ENCODE assay signal across 20 cellular contexts in the genomic region with DNA sequence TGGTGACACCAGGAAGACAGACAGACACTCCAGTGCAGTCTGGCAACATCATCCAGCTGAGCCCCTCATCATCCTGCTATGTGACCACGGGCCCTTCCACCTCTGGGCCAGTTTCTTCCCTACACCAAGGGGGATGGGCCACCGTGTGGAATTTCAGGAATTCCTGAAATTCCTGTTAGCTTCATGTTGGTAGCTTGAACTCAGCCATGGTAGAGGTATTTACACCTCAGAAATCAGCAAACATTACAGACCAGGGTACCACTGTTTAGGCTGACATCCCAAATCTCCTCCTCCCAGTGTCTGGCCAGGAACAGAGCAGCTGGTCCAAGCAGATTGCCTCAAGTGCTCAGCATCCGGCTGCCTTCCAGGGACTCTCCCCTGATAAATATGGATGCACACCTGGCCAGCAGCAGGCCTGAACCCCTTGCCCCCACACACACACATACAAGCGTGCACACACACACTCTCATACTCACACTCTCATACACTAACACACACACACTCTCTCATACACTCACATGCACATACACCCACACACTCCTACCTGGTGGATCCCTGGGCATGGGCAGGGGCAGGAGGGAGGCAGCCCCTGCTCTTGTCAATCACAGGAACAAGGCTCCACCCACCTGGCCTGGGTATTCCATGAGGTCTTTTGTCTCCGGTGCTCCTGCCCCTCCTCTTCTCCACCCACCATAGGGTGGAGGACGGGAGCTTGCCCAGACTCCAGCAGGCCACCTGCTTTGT.
DNase-seq lines count a peak whose midpoint lies in the region; FAIRE-seq and TF ChIP-seq lines count a peak whose summit lies in the region.
"Had no signal": no experiment of that assay in that cellular context is flagged by ENCODE, and none has a peak within 500 bp of the region (broad histone marks: within the 10 kb centered on the region; RNA-seq: fewer than 3 reads in every experiment).

No MANE protein-coding gene starts in this region.

- H3K27ac ChIP-seq in HEK293 (ENCODE audit: extremely low read depth, low read depth, low read length) = no peak overlapping the region
- H3K27ac ChIP-seq in trophoblast cell (ENCODE audit: low read depth, low read length) = no peak overlapping the region
- H3K27ac ChIP-seq: epithelial cell of prostate, left lung, upper lobe of right lung had no signal

- H3K4me2 ChIP-seq in trophoblast cell (ENCODE audit: low read length) = no peak overlapping the region

- DNase-seq in DMS 273 (lab: John Stamatoyannopoulos, UW; ENCODE audit: unreplicated experiment) (peak; percentile 87), NT2/D1 (ENCODE audit: low read depth, low spot score) (peak; percentile 67), kidney tubule cell (ENCODE audit: low spot score) (peak; percentile 39), frontal cortex (ENCODE audit: low spot score in 2 of 2) (no peak), DMS79 (lab: John Stamatoyannopoulos, UW) (no peak), trophoblast cell (no peak)
- no peak for DNase-seq in stimulated activated CD4-positive, alpha-beta T cell treated with anti-CD3 and anti-CD28 coated beads, Interleukin-15, amount 100 ng/mL, for 24 hours
- DNase-seq: activated CD4-positive, alpha-beta T cell treated with anti-CD3 and anti-CD28 coated beads for 1 hour; activated CD8-positive, alpha-beta memory T cell treated with anti-CD3 and anti-CD28 coated beads, Interleukin-2, amount 50 U/mL, for 48 hours; C1 segment of cervical spinal cord; EL; head of caudate nucleus; KBM-7; left lung; naive thymus-derived CD4-positive, alpha-beta T cell; stimulated activated CD4-positive, alpha-beta T cell treated with anti-CD3 and anti-CD28 coated beads, Interleukin-4, amount 100 ng/mL, for 24 hours; T-cell; upper lobe of right lung had no signal

- H3K9ac ChIP-seq in NT2/D1 (ENCODE audit: insufficient read length, low read depth) = no peak overlapping the region
- no peak overlapping the region for H3K9ac ChIP-seq in trophoblast cell (ENCODE audit: low read length)

- no peak for TF ChIP-seq CTCF in HEK293 (tag by site-specific recombination; IDR thresholded peaks at IDR 0.05)

- POLR2A ChIA-PET in HEK293 (lab: Yijun Ruan, JAX) = no interaction called here

- no peak overlapping the region for H2BK5ac ChIP-seq in trophoblast cell (ENCODE audit: low read depth, low read length, poor library complexity)

- no peak overlapping the region for H3K23ac ChIP-seq in trophoblast cell (ENCODE audit: low read length)

- H2BK120ac ChIP-seq in trophoblast cell (ENCODE audit: insufficient read depth, low read length, poor library complexity) = no peak overlapping the region

- FAIRE-seq in frontal cortex (lab: Jason Lieb, UNC) = no peak

- H2AK5ac ChIP-seq in trophoblast cell (ENCODE audit: low read length) = no peak overlapping the region

- no peak overlapping the region for H3K4ac ChIP-seq in trophoblast cell (ENCODE audit: low read depth, low read length)

- no CpG with 5 or more reads among the region's 6 CpGs for WGBS in trophoblast cell (ENCODE audit: extremely low coverage, insufficient coverage, insufficient read length)

- H3K14ac ChIP-seq in trophoblast cell (ENCODE audit: low read length) = no peak overlapping the region

- H4K12ac ChIP-seq in trophoblast cell (ENCODE audit: low read depth, low read length) = no peak overlapping the region

- H3K27me3 ChIP-seq in NT2/D1 (ENCODE audit: insufficient read depth, insufficient read length) (no peaks in the 10 kb centered on the region), trophoblast cell (ENCODE audit: insufficient read depth, low read length) (no peaks in the 10 kb centered on the region)

- H3K18ac ChIP-seq in trophoblast cell (ENCODE audit: low read length) = no peak overlapping the region

- no peaks in the 10 kb centered on the region for H3K9me3 ChIP-seq in HEK293 (ENCODE audit: control insufficient read depth, insufficient read depth, low read depth, low read length)
- H3K9me3 ChIP-seq in NT2/D1 (ENCODE audit: insufficient read depth, low read length) = no peaks in the 10 kb centered on the region
- H3K9me3 ChIP-seq in trophoblast cell (ENCODE audit: insufficient read depth, low read depth, low read length) = no peaks in the 10 kb centered on the region
- H3K9me3 ChIP-seq: left lung, upper lobe of right lung had no signal

- H2BK12ac ChIP-seq in trophoblast cell (ENCODE audit: low read length) = no peak overlapping the region

- no peak overlapping the region for H4K8ac ChIP-seq in trophoblast cell (ENCODE audit: low read depth, low read length)

- H3K79me1 ChIP-seq in trophoblast cell (ENCODE audit: low read length) = no peaks in the 10 kb centered on the region

- no peak overlapping the region for H4K91ac ChIP-seq in trophoblast cell (ENCODE audit: low read depth, low read length)

- CTCF ChIA-PET in HEK293 (lab: Yijun Ruan, JAX) = no interaction called here

- H3K36me3 ChIP-seq in HEK293 (ENCODE audit: control insufficient read depth in 2 of 2, insufficient read depth in 1 of 2, low read length in 2 of 2) (no peaks in the 10 kb centered on the region), NT2/D1 (ENCODE audit: insufficient read depth, insufficient read length, low read length) (no peaks in the 10 kb centered on the region), trophoblast cell (ENCODE audit: control insufficient read depth in 1 of 2, insufficient read depth in 2 of 2, low read length in 2 of 2) (no peaks in the 10 kb centered on the region)
- H3K36me3 ChIP-seq: left lung, upper lobe of right lung had no signal

- no peak overlapping the region for H3K4me3 ChIP-seq in HEK293 (ENCODE audit: low read depth, low read length)
- H3K4me3 ChIP-seq in NT2/D1 (ENCODE audit: insufficient read length, low read depth) = no peak overlapping the region
- no peak overlapping the region for H3K4me3 ChIP-seq in trophoblast cell (ENCODE audit: low read depth, low read length)
- H3K4me3 ChIP-seq: left lung, upper lobe of right lung had no signal

- no peak overlapping the region for H2AFZ ChIP-seq in trophoblast cell (ENCODE audit: insufficient read depth, low read length, poor library complexity)

- H3K79me2 ChIP-seq in trophoblast cell (ENCODE audit: control insufficient read depth, insufficient read depth, low read length, poor library complexity) = no peaks in the 10 kb centered on the region

- H3K4me1 ChIP-seq in HEK293 (ENCODE audit: control insufficient read depth, insufficient read depth, low read length) (no peaks in the 10 kb centered on the region), NT2/D1 (ENCODE audit: insufficient read depth, insufficient read length) (peaks cover 15% of the 10 kb centered on the region), trophoblast cell (ENCODE audit: control insufficient read depth in 1 of 2, insufficient read depth in 2 of 2, low read length in 2 of 2) (peaks cover 5 to 12% of the 10 kb centered on the region in 2 experiments)
- H3K4me1 ChIP-seq: left lung, upper lobe of right lung had no signal

TF ChIP-seq in HEK293, 187 proteins besides CTCF, POLR2A, EP300 and RAD21:
- TF ChIP-seq SETDB1 (IDR thresholded peaks at IDR 0.05; ENCODE audit: insufficient read length, low read length) (no peak), ZFHX2 (tag by site-specific recombination; conservative IDR thresholded peaks at IDR 0.05) (peak; percentile 76), ZNF624 (tag by site-specific recombination; IDR thresholded peaks at IDR 0.05) (no peak), HOXD13 (CRISPR knock-in tag; IDR thresholded peaks at IDR 0.05; ENCODE audit: borderline replicate concordance) (no peak)

Comparison
In these comparisons a context has a peak if more than half of its experiments do, and no peak if none do; other contexts are left out.
1. DNase-seq: peak in DMS 273 (single experiment), NT2/D1 (single experiment) and kidney tubule cell (single experiment); none in frontal cortex (0 of 2), DMS79 (single experiment), stimulated activated CD4-positive, alpha-beta T cell treated with anti-CD3 and anti-CD28 coated beads, Interleukin-15, amount 100 ng/mL, for 24 hours (single experiment) and trophoblast cell (0 of 2).